Comparison of ENCODE assay signal across 22 cellular contexts in genomic region chr14:90341784-90342183, GRCh38.
"Had no signal": no experiment of that assay in that cellular context is flagged by ENCODE, and none has a peak within 500 bp of the region (broad histone marks: within the 10 kb centered on the region; RNA-seq: fewer than 3 reads in every experiment).

No MANE protein-coding gene starts in this region.

- H3K36me3 Mint-ChIP-seq: natural killer cell treated with Interleukin-12 subunit alpha and Interleukin-12 subunit beta and Interleukin-15 and Interleukin-18, amount 100 ng/mL, for 72 hours; neural progenitor cell had no signal

- H3K4me2 ChIP-seq: neural progenitor cell, smooth muscle cell had no signal

- H3K27ac Mint-ChIP-seq: dendritic cell treated with granulocyte-macrophage colony-stimulating factor and Interleukin-4, amounts not matched to agents 40 ng/mL and 50 ng/mL, for 4 days; neural progenitor cell; progenitor cell of endocrine pancreas had no signal

- H2AFZ ChIP-seq: neural progenitor cell had no signal

- H3K27me3 Mint-ChIP-seq: progenitor cell of endocrine pancreas had no signal

- H3K4me3 Mint-ChIP-seq: dendritic cell treated with granulocyte-macrophage colony-stimulating factor and Interleukin-4, amounts not matched to agents 40 ng/mL and 50 ng/mL, for 4 days; effector memory CD8-positive, alpha-beta T cell; natural killer cell treated with Interleukin-12 subunit alpha and Interleukin-12 subunit beta and Interleukin-15 and Interleukin-18, amount 100 ng/mL, for 72 hours; neural progenitor cell had no signal

- H3K27ac ChIP-seq: epithelial cell of prostate, esophagus muscularis mucosa, gastrocnemius medialis, neural progenitor cell, ovary, tibial artery, upper lobe of left lung, uterus had no signal

- H3K9ac ChIP-seq: neural progenitor cell had no signal

- H3K9me3 Mint-ChIP-seq: dendritic cell treated with granulocyte-macrophage colony-stimulating factor and Interleukin-4, amounts not matched to agents 40 ng/mL and 50 ng/mL, for 4 days; effector memory CD8-positive, alpha-beta T cell; natural killer cell treated with Interleukin-12 subunit alpha and Interleukin-12 subunit beta and Interleukin-15 and Interleukin-18, amount 100 ng/mL, for 72 hours had no signal

- ATAC-seq: effector memory CD8-positive, alpha-beta T cell; gastrocnemius medialis; left ventricle myocardium superior; natural killer cell treated with Interleukin-12 subunit alpha and Interleukin-12 subunit beta and Interleukin-15 and Interleukin-18, amount 100 ng/mL, for 72 hours; right cardiac atrium; stimulated activated naive CD8-positive, alpha-beta T cell treated with anti-CD3 and anti-CD28 coated beads, Interleukin-15, Interleukin-2, amounts not matched to agents 100 U/mL and 50 U/mL, for 24 hours had no signal

- H3K36me3 ChIP-seq: esophagus muscularis mucosa, gastrocnemius medialis, neural progenitor cell, ovary, tibial artery, upper lobe of left lung, uterus had no signal

- DNase-seq: effector memory CD8-positive, alpha-beta T cell; gastrocnemius medialis; left colon; left ventricle myocardium superior; mesenchymal stem cell; midbrain; nucleus accumbens; ovary; right cardiac atrium; stimulated activated CD4-positive, alpha-beta T cell treated with anti-CD3 and anti-CD28 coated beads, Interleukin-2, amount 100 ng/mL, for 48 hours; stimulated activated naive CD8-positive, alpha-beta T cell treated with anti-CD3 and anti-CD28 coated beads, Interleukin-15, Interleukin-2, amounts not matched to agents 100 U/mL and 50 U/mL, for 24 hours; tibial artery; upper lobe of left lung; uterus had no signal

- H3K9me3 ChIP-seq: esophagus muscularis mucosa, gastrocnemius medialis, ovary, tibial artery, upper lobe of left lung, uterus had no signal

- H3K27me3 ChIP-seq: ovary, upper lobe of left lung, uterus had no signal

- H3K4me1 ChIP-seq: esophagus muscularis mucosa, gastrocnemius medialis, neural progenitor cell, tibial artery, uterus had no signal

- H3K4me3 ChIP-seq: esophagus muscularis mucosa, gastrocnemius medialis, lung, neural progenitor cell, ovary, smooth muscle cell, tibial artery, upper lobe of left lung, uterus had no signal
